ENCODE assay signal across 15 cellular contexts in the genomic region with DNA sequence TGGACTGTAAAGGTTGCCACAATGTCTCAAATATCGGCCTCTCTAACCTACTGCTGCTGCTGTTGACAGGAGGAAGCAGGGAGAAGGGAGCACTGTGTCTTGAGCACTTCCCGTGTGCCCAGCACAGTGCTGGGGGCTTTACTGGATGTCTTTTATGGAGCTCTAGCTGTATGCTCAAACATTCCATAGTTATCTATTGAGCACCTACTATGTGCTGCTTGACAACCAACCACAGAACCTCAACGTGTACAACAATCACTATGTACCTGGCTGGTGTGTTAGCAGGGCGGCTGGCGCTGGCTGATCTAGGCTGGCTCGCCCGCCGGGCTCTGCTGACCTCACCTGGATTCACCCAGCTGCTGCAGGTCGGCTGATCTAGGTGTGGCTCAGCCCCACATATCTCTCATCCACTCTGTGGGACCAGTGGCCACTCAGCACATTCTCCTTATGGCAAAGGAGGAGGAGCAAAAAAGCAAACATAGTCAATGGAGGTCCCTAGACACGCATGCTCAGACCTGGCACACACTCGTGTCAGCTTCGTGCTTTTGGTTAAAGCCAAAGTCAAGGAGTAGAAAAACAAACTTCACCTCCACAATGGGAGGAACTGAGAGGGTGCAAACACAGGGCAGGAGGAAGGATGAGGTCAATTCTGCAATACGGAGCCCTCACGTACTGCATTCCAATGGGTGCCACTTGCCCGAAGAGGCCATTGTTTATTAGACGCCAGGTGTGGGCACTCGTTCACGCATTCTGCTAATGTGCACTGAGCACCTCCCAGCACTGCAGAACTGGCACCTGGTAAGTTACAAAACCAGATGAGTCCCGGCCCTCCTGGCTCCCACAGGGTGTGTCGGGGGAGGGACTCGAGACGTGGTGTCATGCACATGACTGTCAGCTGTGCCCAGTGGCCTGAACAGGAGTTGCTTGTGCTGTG.
A peak's percentile ranks its signal among the peaks of the same experiment; 100 is the strongest.
DNase-seq lines count a peak whose midpoint lies in the region; ATAC-seq and TF ChIP-seq lines count a peak whose summit lies in the region.
"Had no signal": no experiment of that assay in that cellular context is flagged by ENCODE, and none has a peak within 500 bp of the region (broad histone marks: within the 10 kb centered on the region; RNA-seq: fewer than 3 reads in every experiment).

No MANE protein-coding gene starts in this region.

- H3F3A ChIP-seq in PC-9 (ENCODE audit: insufficient read depth, low read depth) (peaks cover 47% of the 10 kb centered on the region), smooth muscle cell (ENCODE audit: low read depth) (peaks cover 2% of the 10 kb centered on the region), neural progenitor cell (ENCODE audit: low read depth) (no peaks in the 10 kb centered on the region)

- peaks cover 57 to 79% (median 67%) of the 10 kb centered on the region in 10 experiments for H3K4me1 ChIP-seq in BLaER1 treated with 17β-estradiol and CSF1 and Interleukin-3, amounts not matched to agents 10 nM and 100 nM
- H3K4me1 ChIP-seq in PC-9 (replicated peaks; ENCODE audit: insufficient read depth) (peaks cover 38% of the 10 kb centered on the region), smooth muscle cell (ENCODE audit: low read depth) (peaks cover 7% of the 10 kb centered on the region), neural progenitor cell (peaks cover 22% of the 10 kb centered on the region), suprapubic skin (peaks cover 52% of the 10 kb centered on the region)
- H3K4me1 ChIP-seq: parathyroid adenoma had no signal

- H3K27me3 ChIP-seq in BLaER1 treated with 17β-estradiol and CSF1 and Interleukin-3, amounts not matched to agents 10 nM and 100 nM = no peaks in the 10 kb centered on the region
- H3K27me3 ChIP-seq in PC-9 (ENCODE audit: insufficient read depth, low read depth) (no peaks in the 10 kb centered on the region), smooth muscle cell (ENCODE audit: low read depth) (no peaks in the 10 kb centered on the region), neural progenitor cell (no peaks in the 10 kb centered on the region), suprapubic skin (no peaks in the 10 kb centered on the region)
- H3K27me3 ChIP-seq: breast epithelium, gastrocnemius medialis had no signal

- TF ChIP-seq CTCF in PC-9 (conservative IDR thresholded peaks at IDR 0.05) = no peak
- TF ChIP-seq CTCF in smooth muscle cell (IDR thresholded peaks at IDR 0.05; ENCODE audit: borderline replicate concordance, insufficient read depth, poor library complexity, severe bottlenecking) = no peak
- TF ChIP-seq CTCF in neural progenitor cell (IDR thresholded peaks at IDR 0.05) = no peak
- no peak for TF ChIP-seq CTCF in suprapubic skin (IDR thresholded peaks at IDR 0.05)

- ATAC-seq in left colon = peak; percentile 30
- ATAC-seq: activated naive CD4-positive, alpha-beta T cell treated with anti-CD3 and anti-CD28 coated beads, Interleukin-2, amount 50 U/mL, for 72 hours; gastrocnemius medialis had no signal

- H3K79me2 ChIP-seq in PC-9 (ENCODE audit: low read depth) (no peaks in the 10 kb centered on the region), smooth muscle cell (ENCODE audit: low read depth) (no peaks in the 10 kb centered on the region), neural progenitor cell (ENCODE audit: low read depth) (no peaks in the 10 kb centered on the region)
- H3K79me2 ChIP-seq: parathyroid adenoma had no signal

- H3K9ac ChIP-seq in BLaER1 treated with 17β-estradiol and CSF1 and Interleukin-3, amounts not matched to agents 10 nM and 100 nM = no peak overlapping the region
- no peak overlapping the region for H3K9ac ChIP-seq in smooth muscle cell (ENCODE audit: low read depth)
- H3K9ac ChIP-seq in neural progenitor cell = no peak overlapping the region
- H3K9ac ChIP-seq: parathyroid adenoma had no signal

- H3K36me3 ChIP-seq in BLaER1 treated with 17β-estradiol and CSF1 and Interleukin-3, amounts not matched to agents 10 nM and 100 nM = no peaks in the 10 kb centered on the region
- H3K36me3 ChIP-seq in PC-9 (ENCODE audit: low read depth) = no peaks in the 10 kb centered on the region
- H3K36me3 ChIP-seq in smooth muscle cell (ENCODE audit: low read depth) = no peaks in the 10 kb centered on the region
- no peaks in the 10 kb centered on the region for H3K36me3 ChIP-seq in neural progenitor cell
- H3K36me3 ChIP-seq in suprapubic skin = no peaks in the 10 kb centered on the region
- H3K36me3 ChIP-seq: breast epithelium, gastrocnemius medialis had no signal

- no peaks in the 10 kb centered on the region; a peak in 2 of 22 replicates for H3K9me3 ChIP-seq in BLaER1 treated with 17β-estradiol and CSF1 and Interleukin-3, amounts not matched to agents 10 nM and 100 nM (replicated peaks in 1 of 11)
- no peaks in the 10 kb centered on the region for H3K9me3 ChIP-seq in PC-9 (ENCODE audit: insufficient read depth, low read depth)
- H3K9me3 ChIP-seq in smooth muscle cell (replicated peaks; ENCODE audit: low read depth) = no peaks in the 10 kb centered on the region
- H3K9me3 ChIP-seq in neural progenitor cell (ENCODE audit: low read depth) = no peaks in the 10 kb centered on the region
- H3K9me3 ChIP-seq in suprapubic skin = no peaks in the 10 kb centered on the region
- H3K9me3 ChIP-seq: breast epithelium, gastrocnemius medialis had no signal

- 95% methylated on average over 22 of the region's 22 CpGs for WGBS in smooth muscle cell (ENCODE audit: low lambda C conversion rate)
- WGBS in suprapubic skin = 49% methylated on average over 14 of the region's 22 CpGs

- no peak overlapping the region for H3K27ac Mint-ChIP-seq in neural progenitor cell

- H3K4me1 Mint-ChIP-seq in neural progenitor cell = peaks cover 61% of the 10 kb centered on the region

- no peaks in the 10 kb centered on the region for H3K36me3 Mint-ChIP-seq in neural progenitor cell
- H3K36me3 Mint-ChIP-seq: activated naive CD4-positive, alpha-beta T cell treated with anti-CD3 and anti-CD28 coated beads, Interleukin-2, amount 50 U/mL, for 72 hours had no signal

- peak overlapping the region; percentile 70 to 97 (median 94) for H3K4me2 ChIP-seq in BLaER1 treated with 17β-estradiol and CSF1 and Interleukin-3, amounts not matched to agents 10 nM and 100 nM
- H3K4me2 ChIP-seq in PC-9 (peak overlapping the region; percentile 61), smooth muscle cell (no peak overlapping the region), neural progenitor cell (no peak overlapping the region)

- CTCF ChIA-PET in PC-9 (lab: Charles Lee) = no interaction called here

- TF ChIP-seq POLR2A in suprapubic skin (IDR thresholded peaks at IDR 0.05) = no peak

- no peak overlapping the region for H3K4me3 ChIP-seq in BLaER1 treated with 17β-estradiol and CSF1 and Interleukin-3, amounts not matched to agents 10 nM and 100 nM
- no peak overlapping the region for H3K4me3 ChIP-seq in PC-9
- no peak overlapping the region for H3K4me3 ChIP-seq in smooth muscle cell
- H3K4me3 ChIP-seq in neural progenitor cell = no peak overlapping the region
- H3K4me3 ChIP-seq in suprapubic skin = no peak overlapping the region
- H3K4me3 ChIP-seq: breast epithelium, gastrocnemius medialis had no signal

- no TSS peak for BruUV-seq in PC-9 (replicated peaks; lab: Mats Ljungman, UMichigan)

- peak; percentile 46 for DNase-seq in NCI-H1105 (lab: John Stamatoyannopoulos, UW)
- peak in 1 of 2 experiments; percentile 72 for DNase-seq in PC-9
- no peak for DNase-seq in left colon
- no peak for DNase-seq in smooth muscle cell (lab: John Stamatoyannopoulos, UW; ENCODE audit: unreplicated experiment)
- no peak for DNase-seq in neural progenitor cell (ENCODE audit: low spot score)
- no peak for DNase-seq in G401 (ENCODE audit: low spot score)
- DNase-seq in suprapubic skin (ENCODE audit: low spot score in 2 of 2) = no peak
- DNase-seq: gastrocnemius medialis; small intestine; stimulated activated naive CD4-positive, alpha-beta T cell had no signal

- H4K20me1 ChIP-seq in BLaER1 treated with 17β-estradiol and CSF1 and Interleukin-3, amounts not matched to agents 10 nM and 100 nM = no peaks in the 10 kb centered on the region
- H4K20me1 ChIP-seq in PC-9 (ENCODE audit: insufficient read depth) = no peaks in the 10 kb centered on the region
- no peaks in the 10 kb centered on the region for H4K20me1 ChIP-seq in smooth muscle cell (ENCODE audit: low read depth)
- no peaks in the 10 kb centered on the region for H4K20me1 ChIP-seq in neural progenitor cell (ENCODE audit: low read depth)

- intact Hi-C loops in PC-9 (cut with micrococcal nuclease; ENCODE audit: unreplicated experiment) = loop anchor here (1.0 to 10.0 kb wide), 4 partner anchors 34 to 150 kb away; no protein-coding TSS in a partner anchor
- intact Hi-C loops in left colon (cut with DNase I, micrococcal nuclease) = no loop called here

- peaks cover 14% of the 10 kb centered on the region for H3K27me3 Mint-ChIP-seq in neural progenitor cell (ENCODE audit: insufficient read depth, low read depth)

- H3K27ac ChIP-seq in BLaER1 treated with 17β-estradiol and CSF1 and Interleukin-3, amounts not matched to agents 10 nM and 100 nM = peak overlapping the region in 5 of 11 experiments; percentile 1 to 88 (median 85); a peak in 5 of 22 replicates
- H3K27ac ChIP-seq in PC-9 = peak overlapping the region; percentile 50
- no peak overlapping the region for H3K27ac ChIP-seq in smooth muscle cell (ENCODE audit: low read depth)
- no peak overlapping the region for H3K27ac ChIP-seq in neural progenitor cell
- no peak overlapping the region for H3K27ac ChIP-seq in suprapubic skin
- H3K27ac ChIP-seq: parathyroid adenoma had no signal

- no peak overlapping the region for H2AFZ ChIP-seq in PC-9
- no peak overlapping the region for H2AFZ ChIP-seq in smooth muscle cell (ENCODE audit: low read depth)
- H2AFZ ChIP-seq in neural progenitor cell (replicated peaks) = no peak overlapping the region
- H2AFZ ChIP-seq: parathyroid adenoma had no signal

- no peaks in the 10 kb centered on the region for H3K9me2 ChIP-seq in PC-9 (ENCODE audit: insufficient read depth)

- no peak for TF ChIP-seq EP300 in suprapubic skin (IDR thresholded peaks at IDR 0.05)

- no peak overlapping the region for H3K4me3 Mint-ChIP-seq in neural progenitor cell
- H3K4me3 Mint-ChIP-seq: IgD-negative memory B cell had no signal

- peaks cover 2% of the 10 kb centered on the region for H3K9me3 Mint-ChIP-seq in neural progenitor cell
- H3K9me3 Mint-ChIP-seq: activated naive CD4-positive, alpha-beta T cell treated with anti-CD3 and anti-CD28 coated beads, Interleukin-2, amount 50 U/mL, for 72 hours had no signal

- POLR2A ChIA-PET in PC-9 (lab: Charles Lee; ENCODE audit: unreplicated experiment) = interaction anchor here (0.5 kb wide), 1 partner anchor 223 kb away, joined by 3 read pairs; no protein-coding TSS in a partner anchor

- in situ Hi-C loops in G401 (cut with HindIII; ENCODE audit: low sequenced_read_pairs) = no loop called here

Comparison
In these comparisons a context has a peak if more than half of its experiments do, and no peak if none do; other contexts are left out.
1. H3K4me2 ChIP-seq: peak in BLaER1 treated with 17β-estradiol and CSF1 and Interleukin-3, amounts not matched to agents 10 nM and 100 nM (11 of 11) and PC-9 (single experiment); none in smooth muscle cell (single experiment) and neural progenitor cell (single experiment).